In the genomic region with DNA sequence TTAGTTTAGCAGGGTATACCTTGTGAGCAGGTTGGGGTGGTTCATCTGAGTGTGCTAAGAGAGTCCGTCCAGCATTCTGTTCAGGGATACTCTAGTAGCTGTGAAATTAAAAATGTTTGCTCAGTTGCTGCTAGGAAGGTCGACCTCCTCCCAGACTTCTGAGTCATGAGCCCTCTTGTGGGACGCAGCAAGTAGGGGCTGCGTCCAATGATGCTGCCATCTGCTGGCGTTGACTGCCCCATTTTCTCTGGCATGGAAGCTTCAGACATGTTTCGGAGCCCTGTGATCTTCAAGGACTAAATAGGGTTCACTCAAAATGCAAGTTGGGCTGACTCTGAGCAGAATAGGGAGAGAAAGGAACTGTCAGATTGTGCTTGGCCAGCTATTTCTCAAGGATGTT, we compare ENCODE assay signal across 9 cellular contexts.
DNase-seq lines count a peak whose midpoint lies in the region; ATAC-seq and TF ChIP-seq lines count a peak whose summit lies in the region.
"Had no signal": no experiment of that assay in that cellular context is flagged by ENCODE, and none has a peak within 500 bp of the region (broad histone marks: within the 10 kb centered on the region; RNA-seq: fewer than 3 reads in every experiment).

No MANE protein-coding gene starts in this region.

- DNase-seq in NCI-H1092 treated with DMSO at 0.1 percent for 48 hours (lab: John Stamatoyannopoulos, UW), result peak; percentile 9
- no peak for DNase-seq in NCI-H1092 (lab: John Stamatoyannopoulos, UW)
- DNase-seq in activated CD4-positive, alpha-beta T cell treated with anti-CD3 and anti-CD28 coated beads for 4 hours, result peak; percentile 13 to 32
- peak; percentile 85 to 88 for DNase-seq in fibroblast of lung (ENCODE audit: low read depth in 2 of 2)
- DNase-seq in progenitor cell of endocrine pancreas (ENCODE audit: low spot score, unreplicated experiment), result no peak
- DNase-seq in NCI-H2196 treated with DMSO at 0.1 percent for 48 hours (lab: John Stamatoyannopoulos, UW; ENCODE audit: unreplicated experiment), result no peak

- H2AFZ ChIP-seq in fibroblast of lung (ENCODE audit: low read length), result peak overlapping the region; percentile 66

- H3K4me3 Mint-ChIP-seq in progenitor cell of endocrine pancreas (ENCODE audit: low read depth), result no peak overlapping the region

- no peaks in the 10 kb centered on the region for H3K79me2 ChIP-seq in fibroblast of lung (ENCODE audit: control insufficient read depth, insufficient read depth, low read length)

- ATAC-seq in HG03565 (IDR thresholded peaks at IDR 0.05; ENCODE audit: unreplicated experiment) (peak; percentile 61), GM21576 (IDR thresholded peaks at IDR 0.05; ENCODE audit: unreplicated experiment) (no peak)

- no peaks in the 10 kb centered on the region for H4K20me1 ChIP-seq in fibroblast of lung (ENCODE audit: control insufficient read depth, extremely low read depth, insufficient read depth, low read length)
- H4K20me1 ChIP-seq: BLaER1 had no signal

- H3K4me1 ChIP-seq in fibroblast of lung (ENCODE audit: control insufficient read depth, extremely low read depth, insufficient read depth, low read length), result peaks cover 4% of the 10 kb centered on the region
- H3K4me1 ChIP-seq: BLaER1 had no signal

- H3K36me3 Mint-ChIP-seq in progenitor cell of endocrine pancreas (ENCODE audit: insufficient read depth), result peaks cover 4% of the 10 kb centered on the region

- H3K27ac Mint-ChIP-seq in progenitor cell of endocrine pancreas, result no peak overlapping the region

- no peaks in the 10 kb centered on the region for H3K27me3 ChIP-seq in fibroblast of lung (ENCODE audit: control insufficient read depth, insufficient read depth, low read length)
- H3K27me3 ChIP-seq: BLaER1 had no signal

- H3K27ac ChIP-seq in fibroblast of lung (ENCODE audit: insufficient read depth, low read length), result no peak overlapping the region
- H3K27ac ChIP-seq: BLaER1 had no signal

- H3K4me3 ChIP-seq in fibroblast of lung (replicated peaks in 1 of 4; ENCODE audit: control extremely low read depth in 1 of 4, insufficient read depth in 1 of 4, low read depth in 3 of 4, low read length in 4 of 4), result no peak overlapping the region
- H3K4me3 ChIP-seq: BLaER1 had no signal

- H3K27me3 Mint-ChIP-seq in progenitor cell of endocrine pancreas, result no peaks in the 10 kb centered on the region

- H3K9me3 ChIP-seq in fibroblast of lung (ENCODE audit: control insufficient read depth, insufficient read depth, low read depth, low read length), result no peaks in the 10 kb centered on the region

- H3K9ac ChIP-seq in fibroblast of lung (ENCODE audit: insufficient read depth, low read length), result no peak overlapping the region
- H3K9ac ChIP-seq: BLaER1 had no signal

- H3K9me3 Mint-ChIP-seq in progenitor cell of endocrine pancreas (ENCODE audit: low read depth), result peaks cover 27% of the 10 kb centered on the region

- no peaks in the 10 kb centered on the region for H3K36me3 ChIP-seq in fibroblast of lung (ENCODE audit: control insufficient read depth, insufficient read depth, low read length)
- H3K36me3 ChIP-seq: BLaER1 had no signal

- peak overlapping the region; percentile 71 for H3K4me2 ChIP-seq in fibroblast of lung (ENCODE audit: extremely low read depth, insufficient read depth, low read length)
- H3K4me2 ChIP-seq: BLaER1 had no signal

- peaks cover 8% of the 10 kb centered on the region for H3K4me1 Mint-ChIP-seq in progenitor cell of endocrine pancreas (ENCODE audit: low read depth)

- peak; percentile 77 to 82 for TF ChIP-seq CTCF in fibroblast of lung (conservative IDR thresholded peaks at IDR 0.05 in 1 of 2, IDR thresholded peaks at IDR 0.05 in 1 of 2; ENCODE audit: low read depth in 1 of 2, low read length in 2 of 2)
- peak; percentile 57 for TF ChIP-seq CTCF in progenitor cell of endocrine pancreas (IDR thresholded peaks at IDR 0.05; ENCODE audit: unreplicated experiment)

Comparison
In these comparisons a context has a peak if more than half of its experiments do, and no peak if none do; other contexts are left out.
1. DNase-seq: peak in NCI-H1092 treated with DMSO at 0.1 percent for 48 hours (single experiment), activated CD4-positive, alpha-beta T cell treated with anti-CD3 and anti-CD28 coated beads for 4 hours (2 of 2) and fibroblast of lung (2 of 2); none in NCI-H1092 (single experiment), progenitor cell of endocrine pancreas (single experiment) and NCI-H2196 treated with DMSO at 0.1 percent for 48 hours (single experiment).